8 cellular contexts compared by ENCODE assay signal in genomic region chr12:6567824-6568617, GRCh38. TPM values are rescaled to one million over a fixed set of nuclear protein-coding genes. Genes with fewer than 3 reads are reported as not detected.
DNase-seq lines count a peak whose midpoint lies in the region; ATAC-seq and TF ChIP-seq lines count a peak whose summit lies in the region.

Gene NOP2, minus strand, starts transcription at chr12:6568291. Its CDS starts 373 bp downstream, at chr12:6567918.

- H3K27me3 ChIP-seq in heart right ventricle (no peaks in the 10 kb centered on the region), upper lobe of left lung (no peaks in the 10 kb centered on the region)

- TF ChIP-seq CTCF in GM12864 (IDR thresholded peaks at IDR 0.05; ENCODE audit: low read depth, low read length, missing control alignments) (no peak), heart right ventricle (IDR thresholded peaks at IDR 0.05) (peak in 2 of 9 donors; percentile 5 to 9), upper lobe of left lung (IDR thresholded peaks at IDR 0.05) (peak in 2 of 6 experiments; percentile 8 to 10)

- H3K4me1 ChIP-seq in heart right ventricle: peaks cover 0 to 28% (median 19%) of the 10 kb centered on the region in 9 donors
- H3K4me1 ChIP-seq in upper lobe of left lung: peaks cover 10 to 24% (median 15%) of the 10 kb centered on the region in 4 donors

- ATAC-seq in HG02763 (IDR thresholded peaks at IDR 0.05; ENCODE audit: unreplicated experiment): peak; percentile 75
- peak; percentile 93 to 98 (median 96) for ATAC-seq in heart right ventricle
- ATAC-seq in upper lobe of left lung (ENCODE audit: low FRiP score in 2 of 2): peak; percentile 95 to 98

- peak in 3 of 4 donors; percentile 59 to 88 (median 76) for TF ChIP-seq POLR2A in upper lobe of left lung (IDR thresholded peaks at IDR 0.05)

- WGBS in adipose tissue, 3 donors: 0% methylated on average over 71 of the region's 71 CpGs
- 0 to 1% methylated on average over 70 to 71 of the region's 71 CpGs for WGBS in heart right ventricle, 2 donors
- 1% methylated on average over 39 to 67 of the region's 71 CpGs for WGBS in upper lobe of left lung, 2 donors

- intact Hi-C loops in T-helper 1 cell treated with Interleukin-12 subunit alpha and Interleukin-12 subunit beta and Interleukin-4 antibody, amounts not matched to agents 30 ng/mL and 1 ng/mL, for 36 hours (cut with micrococcal nuclease): loop anchor here (1.0 to 2.0 kb wide), 9 partner anchors 12 to 283 kb away; partner anchors contain the start of genes CDCA3, COPS7A, GAPDH and IFFO1
- intact Hi-C loops in heart right ventricle (cut with DNase I): loop anchor here in 3 of 10 donors (5.0 kb wide), 1 partner anchor 34 kb away; no protein-coding TSS in a partner anchor
- intact Hi-C loops in posterior vena cava (cut with DNase I): loop anchor here in 1 of 2 donors (10.0 kb wide), 1 partner anchor 77 kb away; the partner anchor contains the start of gene ACRBP

- peak; percentile 46 for DNase-seq in GM12864 (ENCODE audit: low read depth)
- DNase-seq in NCI-H146 treated with DMSO at 0.1 percent for 48 hours (lab: John Stamatoyannopoulos, UW; ENCODE audit: unreplicated experiment): peak; percentile 95
- peak; percentile 91 to 92 for DNase-seq in heart right ventricle
- DNase-seq in posterior vena cava (ENCODE audit: low spot score): peak; percentile 98
- DNase-seq in upper lobe of left lung: peak; percentile 94 to 97

- no peaks in the 10 kb centered on the region for H3K9me3 ChIP-seq in heart right ventricle
- H3K9me3 ChIP-seq in upper lobe of left lung: no peaks in the 10 kb centered on the region

- H3K27ac ChIP-seq in adipose tissue (ENCODE audit: low read depth, low read length): peak within 1 kb of the TSS; percentile 62
- H3K27ac ChIP-seq in heart right ventricle: peak within 1 kb of the TSS; percentile 57 to 97 (median 89)
- H3K27ac ChIP-seq in upper lobe of left lung: peak within 1 kb of the TSS; percentile 89 to 94 (median 90)

- H3K4me3 ChIP-seq in GM12864 (ENCODE audit: low read depth, low read length) (peak within 1 kb of the TSS; percentile 76), heart right ventricle (peak within 1 kb of the TSS; percentile 48 to 75 (median 63)), upper lobe of left lung (peak within 1 kb of the TSS; percentile 37 to 89 (median 74))

- H3K36me3 ChIP-seq in heart right ventricle: peaks cover 0 to 82% (median 53%) of the 10 kb centered on the region in 9 donors
- peaks cover 21 to 71% (median 39%) of the 10 kb centered on the region in 4 donors for H3K36me3 ChIP-seq in upper lobe of left lung

- peak in 1 of 4 donors; percentile 2 for TF ChIP-seq EP300 in upper lobe of left lung (IDR thresholded peaks at IDR 0.05)

RNA-seq across cellular contexts. Expression of gene NOP2, which starts in this region (rescaled TPM):
- total RNA-seq in T-helper 1 cell treated with Interleukin-12 subunit alpha and Interleukin-12 subunit beta and Interleukin-4 antibody, amounts not matched to agents 30 ng/mL and 1 ng/mL, for 36 hours: 93.7 and 97.0 TPM in 2 replicates
- polyA plus RNA-seq in adipose tissue (10 to 100 TPM; 11.8 to 42.9 (median 22.0) TPM), heart right ventricle (10 to 100 TPM; 18.5 to 31.1 TPM)
- total RNA-seq in heart right ventricle (10 to 100 TPM; 11.1 to 29.2 (median 15.3) TPM), posterior vena cava (10 to 100 TPM; 18.6 to 27.1 TPM), upper lobe of left lung (10 to 100 TPM; 19.4 to 49.2 (median 36.6) TPM)

Comparison
In these comparisons a context has a peak if more than half of its experiments do, and no peak if none do; other contexts are left out.
1. Peak in every context shown above with its lines: DNase-seq, ATAC-seq, H3K4me3 ChIP-seq and H3K27ac ChIP-seq.
2. DNase-seq: peak in every context shown above with its lines; median percentile 98 in posterior vena cava; 96 in upper lobe of left lung; 95 in NCI-H146 treated with DMSO at 0.1 percent for 48 hours; 92 in heart right ventricle; 46 in GM12864.